ENCODE assay signal across 1 cellular context in the genomic region with DNA sequence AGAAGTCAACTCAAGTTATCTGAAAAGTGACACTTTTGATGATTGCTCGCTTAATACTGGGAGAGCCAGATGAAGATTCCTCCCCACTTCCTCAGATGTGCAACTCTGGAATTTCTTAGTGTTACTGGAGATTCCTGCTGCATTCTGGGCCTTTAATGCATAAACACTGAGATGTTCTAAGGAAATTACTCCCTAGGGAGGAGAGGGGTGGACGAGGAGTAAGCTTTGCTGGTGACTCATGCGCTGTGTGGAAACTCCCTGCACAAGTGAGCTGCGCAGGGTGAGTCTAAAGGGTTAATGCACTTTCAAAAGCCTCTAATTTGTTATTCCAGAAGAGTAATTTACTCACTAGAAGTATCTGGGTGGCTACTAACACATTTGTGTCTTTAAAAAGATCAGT.
TF ChIP-seq lines count a peak whose summit lies in the region.

No MANE protein-coding gene starts in this region.

TF ChIP-seq in A549, 52 proteins besides CTCF, POLR2A, EP300 and RAD21 (continued from another document):
- TF ChIP-seq, protein P1, sequence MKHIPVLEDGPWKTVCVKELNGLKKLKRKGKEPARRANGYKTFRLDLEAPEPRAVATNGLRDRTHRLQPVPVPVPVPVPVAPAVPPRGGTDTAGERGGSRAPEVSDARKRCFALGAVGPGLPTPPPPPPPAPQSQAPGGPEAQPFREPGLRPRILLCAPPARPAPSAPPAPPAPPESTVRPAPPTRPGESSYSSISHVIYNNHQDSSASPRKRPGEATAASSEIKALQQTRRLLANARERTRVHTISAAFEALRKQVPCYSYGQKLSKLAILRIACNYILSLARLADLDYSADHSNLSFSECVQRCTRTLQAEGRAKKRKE (CRISPR knock-in tag; IDR thresholded peaks at IDR 0.05; ENCODE audit: low read depth) = 0 out of 2 replicates have a peak, but pooled peaks have one; percentile 37
- TF ChIP-seq CBX8 (IDR thresholded peaks at IDR 0.05) (no peak), FOSB (CRISPR knock-in tag; IDR thresholded peaks at IDR 0.05) (0 out of 2 replicates have a peak, but pooled peaks have one; percentile 28), HOXB5 (CRISPR knock-in tag; IDR thresholded peaks at IDR 0.05) (no peak), SMC3 (IDR thresholded peaks at IDR 0.05) (peak; percentile 12; the same call in 1 of the 3 replicates), JUN (IDR thresholded peaks at IDR 0.05) (peak; percentile 31 to 75; a peak in 4 of 5 replicates), ZNF302 (CRISPR knock-in tag; IDR thresholded peaks at IDR 0.05) (no peak), GATA3 (IDR thresholded peaks at IDR 0.05; ENCODE audit: borderline replicate concordance) (peak; percentile 55; the same call in 1 of the 2 replicates), CEBPB (IDR thresholded peaks at IDR 0.05) (peak; percentile 66 to 86; a peak in 3 of 4 replicates)
- TF ChIP-seq, protein P2, sequence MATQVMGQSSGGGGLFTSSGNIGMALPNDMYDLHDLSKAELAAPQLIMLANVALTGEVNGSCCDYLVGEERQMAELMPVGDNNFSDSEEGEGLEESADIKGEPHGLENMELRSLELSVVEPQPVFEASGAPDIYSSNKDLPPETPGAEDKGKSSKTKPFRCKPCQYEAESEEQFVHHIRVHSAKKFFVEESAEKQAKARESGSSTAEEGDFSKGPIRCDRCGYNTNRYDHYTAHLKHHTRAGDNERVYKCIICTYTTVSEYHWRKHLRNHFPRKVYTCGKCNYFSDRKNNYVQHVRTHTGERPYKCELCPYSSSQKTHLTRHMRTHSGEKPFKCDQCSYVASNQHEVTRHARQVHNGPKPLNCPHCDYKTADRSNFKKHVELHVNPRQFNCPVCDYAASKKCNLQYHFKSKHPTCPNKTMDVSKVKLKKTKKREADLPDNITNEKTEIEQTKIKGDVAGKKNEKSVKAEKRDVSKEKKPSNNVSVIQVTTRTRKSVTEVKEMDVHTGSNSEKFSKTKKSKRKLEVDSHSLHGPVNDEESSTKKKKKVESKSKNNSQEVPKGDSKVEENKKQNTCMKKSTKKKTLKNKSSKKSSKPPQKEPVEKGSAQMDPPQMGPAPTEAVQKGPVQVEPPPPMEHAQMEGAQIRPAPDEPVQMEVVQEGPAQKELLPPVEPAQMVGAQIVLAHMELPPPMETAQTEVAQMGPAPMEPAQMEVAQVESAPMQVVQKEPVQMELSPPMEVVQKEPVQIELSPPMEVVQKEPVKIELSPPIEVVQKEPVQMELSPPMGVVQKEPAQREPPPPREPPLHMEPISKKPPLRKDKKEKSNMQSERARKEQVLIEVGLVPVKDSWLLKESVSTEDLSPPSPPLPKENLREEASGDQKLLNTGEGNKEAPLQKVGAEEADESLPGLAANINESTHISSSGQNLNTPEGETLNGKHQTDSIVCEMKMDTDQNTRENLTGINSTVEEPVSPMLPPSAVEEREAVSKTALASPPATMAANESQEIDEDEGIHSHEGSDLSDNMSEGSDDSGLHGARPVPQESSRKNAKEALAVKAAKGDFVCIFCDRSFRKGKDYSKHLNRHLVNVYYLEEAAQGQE (IDR thresholded peaks at IDR 0.05) = no peak
- TF ChIP-seq, protein P3, sequence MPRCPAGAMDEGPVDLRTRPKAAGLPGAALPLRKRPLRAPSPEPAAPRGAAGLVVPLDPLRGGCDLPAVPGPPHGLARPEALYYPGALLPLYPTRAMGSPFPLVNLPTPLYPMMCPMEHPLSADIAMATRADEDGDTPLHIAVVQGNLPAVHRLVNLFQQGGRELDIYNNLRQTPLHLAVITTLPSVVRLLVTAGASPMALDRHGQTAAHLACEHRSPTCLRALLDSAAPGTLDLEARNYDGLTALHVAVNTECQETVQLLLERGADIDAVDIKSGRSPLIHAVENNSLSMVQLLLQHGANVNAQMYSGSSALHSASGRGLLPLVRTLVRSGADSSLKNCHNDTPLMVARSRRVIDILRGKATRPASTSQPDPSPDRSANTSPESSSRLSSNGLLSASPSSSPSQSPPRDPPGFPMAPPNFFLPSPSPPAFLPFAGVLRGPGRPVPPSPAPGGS (IDR thresholded peaks at IDR 0.05) = peak; percentile 45; the same call in 1 of the 3 replicates
- TF ChIP-seq, protein P4, sequence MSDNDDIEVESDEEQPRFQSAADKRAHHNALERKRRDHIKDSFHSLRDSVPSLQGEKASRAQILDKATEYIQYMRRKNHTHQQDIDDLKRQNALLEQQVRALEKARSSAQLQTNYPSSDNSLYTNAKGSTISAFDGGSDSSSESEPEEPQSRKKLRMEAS (IDR thresholded peaks at IDR 0.05) = peak; percentile 72
- TF ChIP-seq, protein P5, sequence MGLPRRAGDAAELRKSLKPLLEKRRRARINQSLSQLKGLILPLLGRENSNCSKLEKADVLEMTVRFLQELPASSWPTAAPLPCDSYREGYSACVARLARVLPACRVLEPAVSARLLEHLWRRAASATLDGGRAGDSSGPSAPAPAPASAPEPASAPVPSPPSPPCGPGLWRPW (IDR thresholded peaks at IDR 0.05) = peak; percentile 27; the same call in 1 of the 2 replicates
